Comparison of ENCODE assay signal across 8 cellular contexts in genomic region chr19:664913-665443, GRCh38. TPM values are rescaled to one million over a fixed set of nuclear protein-coding genes. Genes with fewer than 3 reads are reported as not detected.
DNase-seq lines count a peak whose midpoint lies in the region; ATAC-seq and TF ChIP-seq lines count a peak whose summit lies in the region.

No MANE protein-coding gene starts in this region.

- H3K4me1 ChIP-seq in HAP-1 (peaks cover 12% of the 10 kb centered on the region), lower lobe of right lung (peaks cover 39% of the 10 kb centered on the region)

- H3K36me3 ChIP-seq in HAP-1 (replicated peaks), result peaks cover 26% of the 10 kb centered on the region
- no peaks in the 10 kb centered on the region for H3K36me3 ChIP-seq in lower lobe of right lung

- TF ChIP-seq CTCF in AG09309 (IDR thresholded peaks at IDR 0.05; ENCODE audit: control insufficient read depth, insufficient read depth, low read depth, low read length, missing control alignments) (peak; percentile 94), lower lobe of right lung (IDR thresholded peaks at IDR 0.05) (peak; percentile 92)

- ATAC-seq in lower lobe of right lung, result peak; percentile 59 to 63
- ATAC-seq in GM21737 (IDR thresholded peaks at IDR 0.05; ENCODE audit: unreplicated experiment), result no peak

- intact Hi-C loops in activated CD4-positive, alpha-beta memory T cell treated with anti-CD3 and anti-CD28 coated beads for 36 hours (cut with micrococcal nuclease), result loop anchor here (1.0 to 10.0 kb wide), 3 partner anchors 69 to 250 kb away; partner anchors contain the start of genes KISS1R and R3HDM4
- intact Hi-C loops in lower lobe of right lung (cut with DNase I), result loop anchor here (5.0 kb wide), 1 partner anchor 67 kb away; no protein-coding TSS in a partner anchor

- peak overlapping the region; percentile 18 for H3K27ac Mint-ChIP-seq in activated CD4-positive, alpha-beta memory T cell treated with anti-CD3 and anti-CD28 coated beads for 36 hours

- H3K27me3 ChIP-seq in HAP-1 (ENCODE audit: low read depth) (no peaks in the 10 kb centered on the region), lower lobe of right lung (ENCODE audit: low read depth) (no peaks in the 10 kb centered on the region)

- CTCF ChIA-PET in activated CD4-positive, alpha-beta memory T cell treated with anti-CD3 and anti-CD28 coated beads for 36 hours (lab: Charles Lee), result interaction anchor here (0.6 kb wide), 1 partner anchor 78 kb away, joined by 4 read pairs; no protein-coding TSS in a partner anchor

- H3K27ac ChIP-seq in lower lobe of right lung, result peak overlapping the region; percentile 53

- H3K4me3 Mint-ChIP-seq in activated CD4-positive, alpha-beta memory T cell treated with anti-CD3 and anti-CD28 coated beads for 36 hours, result peak overlapping the region; percentile 39

- peaks cover 4% of the 10 kb centered on the region for H3K27me3 Mint-ChIP-seq in activated CD4-positive, alpha-beta memory T cell treated with anti-CD3 and anti-CD28 coated beads for 36 hours

- H3K9me3 ChIP-seq in HAP-1 (peaks cover 11% of the 10 kb centered on the region), lower lobe of right lung (no peaks in the 10 kb centered on the region)

- in situ Hi-C loops in HAP-1 (cut with MboI; ENCODE audit: low sequenced_read_pairs), result loop anchor here (5.0 kb wide), 1 partner anchor 67 kb away; no protein-coding TSS in a partner anchor

- POLR2A ChIA-PET in activated CD4-positive, alpha-beta memory T cell treated with anti-CD3 and anti-CD28 coated beads for 36 hours (lab: Charles Lee), result no interaction called here

- H3K4me1 Mint-ChIP-seq in activated CD4-positive, alpha-beta memory T cell treated with anti-CD3 and anti-CD28 coated beads for 36 hours (ENCODE audit: low read depth), result peaks cover 24% of the 10 kb centered on the region

- peaks cover 13% of the 10 kb centered on the region for H3K36me3 Mint-ChIP-seq in activated CD4-positive, alpha-beta memory T cell treated with anti-CD3 and anti-CD28 coated beads for 36 hours

- H3K4me3 ChIP-seq in AG09309 (ENCODE audit: control insufficient read depth, low read depth, low read length), result peak overlapping the region; percentile 34
- H3K4me3 ChIP-seq in HAP-1, result no peak overlapping the region
- H3K4me3 ChIP-seq in lower lobe of right lung, result peak overlapping the region; percentile 34

- DNase-seq in AG09309 (ENCODE audit: low read depth) (no peak), HAP-1 (ENCODE audit: low spot score in 2 of 2) (peak; percentile 82 to 97), NCI-H69 (lab: John Stamatoyannopoulos, UW) (peak; percentile 88), dermis microvascular lymphatic vessel endothelial cell (ENCODE audit: low read depth in 2 of 2) (peak; percentile 41 to 80), lower lobe of right lung (peak; percentile 86)
- peak; percentile 89 for DNase-seq in activated CD4-positive, alpha-beta memory T cell treated with anti-CD3 and anti-CD28 coated beads for 36 hours
- DNase-seq in stimulated activated CD4-positive, alpha-beta T cell treated with anti-CD3 and anti-CD28 coated beads, TNF-alpha, amount 100 ng/mL, for 4 hours (ENCODE audit: low read depth in 3 of 3), result peak; percentile 66 to 71 (median 68)

- H3K9me3 Mint-ChIP-seq in activated CD4-positive, alpha-beta memory T cell treated with anti-CD3 and anti-CD28 coated beads for 36 hours, result peaks cover 2% of the 10 kb centered on the region

RNA-seq across cellular contexts. Expression of gene RNF126, which starts 2.0 kb away (rescaled TPM):
- total RNA-seq in activated CD4-positive, alpha-beta memory T cell treated with anti-CD3 and anti-CD28 coated beads for 36 hours, result 10 to 100 TPM; 84.4 to 89.7 TPM
- 18.9 and 30.0 TPM in 2 replicates for total RNA-seq in dermis microvascular lymphatic vessel endothelial cell
- 27.0 TPM for total RNA-seq in lower lobe of right lung

RNA-seq across cellular contexts. Expression of gene FSTL3, which starts 11.2 kb away (rescaled TPM):
- 1 to 10 TPM; 5.7 to 6.0 TPM for total RNA-seq in activated CD4-positive, alpha-beta memory T cell treated with anti-CD3 and anti-CD28 coated beads for 36 hours
- total RNA-seq in dermis microvascular lymphatic vessel endothelial cell (3.1 and 5.9 TPM in 2 replicates), lower lobe of right lung (48.0 TPM)

RNA-seq across cellular contexts. Expression of gene FGF22, which starts 25.3 kb away (rescaled TPM):
- under 1 TPM in 1 of 2 experiments, not detected in 1; 0.14 TPM for total RNA-seq in activated CD4-positive, alpha-beta memory T cell treated with anti-CD3 and anti-CD28 coated beads for 36 hours
- total RNA-seq in dermis microvascular lymphatic vessel endothelial cell (not detected in 2 replicates), lower lobe of right lung (0.65 TPM)

RNA-seq across cellular contexts. Expression of gene PRSS57, which starts 30.3 kb away (rescaled TPM):
- not detected for total RNA-seq in activated CD4-positive, alpha-beta memory T cell treated with anti-CD3 and anti-CD28 coated beads for 36 hours
- total RNA-seq in dermis microvascular lymphatic vessel endothelial cell (not detected in 2 replicates), lower lobe of right lung (not detected)

RNA-seq across cellular contexts. Expression of gene POLRMT, which starts 31.6 kb away (rescaled TPM):
- total RNA-seq in activated CD4-positive, alpha-beta memory T cell treated with anti-CD3 and anti-CD28 coated beads for 36 hours, result 10 to 100 TPM; 71.5 to 72.5 TPM
- total RNA-seq in dermis microvascular lymphatic vessel endothelial cell, result 19.3 and 23.9 TPM in 2 replicates
- total RNA-seq in lower lobe of right lung, result 42.5 TPM
